Comparison of ENCODE assay signal across 9 cellular contexts in genomic region chr5:95927927-95928723, GRCh38. TPM values are rescaled to one million over a fixed set of nuclear protein-coding genes. Genes with fewer than 3 reads are reported as not detected.
DNase-seq lines count a peak whose midpoint lies in the region; ATAC-seq, FAIRE-seq and TF ChIP-seq lines count a peak whose summit lies in the region.
"Had no signal": no experiment of that assay in that cellular context is flagged by ENCODE, and none has a peak within 500 bp of the region (broad histone marks: within the 10 kb centered on the region; RNA-seq: fewer than 3 reads in every experiment).

No MANE protein-coding gene starts in this region.

- H3K9me3 ChIP-seq in GM12878 (replicated peaks; ENCODE audit: control insufficient read depth, insufficient read depth, low read length), result no peaks in the 10 kb centered on the region; the same call in 1 of the 3 replicates

- H3K79me2 ChIP-seq in GM12878 (ENCODE audit: control insufficient read depth, insufficient read depth, low read length), result peaks cover 68% of the 10 kb centered on the region

- ATAC-seq in GM18498 (IDR thresholded peaks at IDR 0.05; ENCODE audit: unreplicated experiment) (peak; percentile 48), GM19463 (IDR thresholded peaks at IDR 0.05; ENCODE audit: unreplicated experiment) (peak; percentile 46), HG03095 (IDR thresholded peaks at IDR 0.05; ENCODE audit: unreplicated experiment) (peak; percentile 53), GM12878 (peak; percentile 61)

- TF ChIP-seq CTCF in GM12878 (IDR thresholded peaks at IDR 0.05 in 2 of 3, conservative IDR thresholded peaks at IDR 0.05 in 1 of 3; ENCODE audit: control insufficient read depth in 2 of 3, extremely low read depth in 1 of 3, insufficient read depth in 1 of 3, low read depth in 3 of 3, low read length in 3 of 3), result no peak
- no peak for TF ChIP-seq CTCF in brain microvascular endothelial cell (IDR thresholded peaks at IDR 0.05; ENCODE audit: low read depth, low read length, missing control alignments)

- in situ Hi-C loops in GM12878 (cut with MboI), result no loop called here
- in situ Hi-C loops in brain microvascular endothelial cell (cut with HindIII; ENCODE audit: low pct_ligation_motif_present, low sequenced_read_pairs), result no loop called here

- H3K4me3 ChIP-seq in GM12878, result peak overlapping the region; percentile 22
- H3K4me3 ChIP-seq in H7 (ENCODE audit: insufficient read depth, low read depth, low read length), result no peak overlapping the region
- no peak overlapping the region for H3K4me3 ChIP-seq in brain microvascular endothelial cell (ENCODE audit: low read depth, low read length)

- H3K4me1 ChIP-seq in GM12878 (ENCODE audit: control insufficient read depth, insufficient read depth, low read length), result peaks cover 65% of the 10 kb centered on the region

- 0 out of 2 replicates have a peak, but pooled peaks have one; percentile 12 for TF ChIP-seq RAD21 in GM12878 (IDR thresholded peaks at IDR 0.05; ENCODE audit: insufficient read depth, low read depth, low read length)

- H3K4me2 ChIP-seq in GM12878 (ENCODE audit: control insufficient read depth, insufficient read depth), result peak overlapping the region; percentile 91

- no peak for TF ChIP-seq POLR2A in GM12878 (IDR thresholded peaks at IDR 0.05; ENCODE audit: low read depth, low read length)

- peak; percentile 59 for FAIRE-seq in GM12878 (lab: Jason Lieb, UNC)
- FAIRE-seq: endothelial cell of umbilical vein had no signal

- H3K27ac ChIP-seq in GM12878 (ENCODE audit: control insufficient read depth, insufficient read depth) (peak overlapping the region; percentile 91), brain microvascular endothelial cell (no peak overlapping the region)

- BruUV-seq in GM12878 (replicated peaks; lab: Mats Ljungman, UMichigan), result no TSS peak

- POLR2A ChIA-PET in GM12878 (lab: Charles Lee), result interaction anchor here (0.6 to 2.4 kb wide), 10 partner anchors 9 to 66 kb away, joined by 3 to 16 read pairs (median 5); no protein-coding TSS in a partner anchor

- SMC1A ChIA-PET in GM12878 (lab: Charles Lee; ENCODE audit: uncharacterized antibody, unreplicated experiment), result interaction anchor here (0.6 to 2.8 kb wide), 25 partner anchors 8 to 792 kb away, joined by 3 to 36 read pairs (median 7); no protein-coding TSS in a partner anchor

- RAD21 ChIA-PET in GM12878 (lab: Charles Lee; ENCODE audit: unreplicated experiment), result interaction anchor here (0.7 to 2.9 kb wide), 15 partner anchors 8 to 512 kb away, joined by 3 to 36 read pairs (median 8); partner anchors contain the start of gene RHOBTB3

- peak overlapping the region; percentile 4; the same call in 1 of the 2 replicates for H3K9ac ChIP-seq in GM12878 (ENCODE audit: control insufficient read depth, insufficient read depth, low read length)

- no peaks in the 10 kb centered on the region for H4K20me1 ChIP-seq in GM12878 (ENCODE audit: control insufficient read depth, insufficient read depth)

- intact Hi-C loops in GM12878 (cut with micrococcal nuclease; ENCODE audit: unreplicated experiment), result loop anchor here (1.0 to 10.0 kb wide), 5 partner anchors 19 to 507 kb away; partner anchors contain the start of genes ELL2 and PCSK1

- DNase-seq in GM12878 (ENCODE audit: low read depth, low spot score), result peak; percentile 91
- no peak for DNase-seq in epidermal melanocyte (ENCODE audit: insufficient read length, low spot score)
- DNase-seq in NCI-H345 (lab: John Stamatoyannopoulos, UW), result no peak
- no peak for DNase-seq in H7
- DNase-seq in brain microvascular endothelial cell, result no peak

- H3K27me3 ChIP-seq in GM12878 (replicated peaks in 1 of 2; ENCODE audit: control insufficient read depth in 2 of 2, insufficient read depth in 2 of 2, low read length in 1 of 2) (no peaks in the 10 kb centered on the region), H7 (ENCODE audit: control insufficient read depth, insufficient read depth, low read length) (no peaks in the 10 kb centered on the region), brain microvascular endothelial cell (replicated peaks) (no peaks in the 10 kb centered on the region)

- TF ChIP-seq EP300 in GM12878 (IDR thresholded peaks at IDR 0.05; ENCODE audit: borderline replicate concordance in 1 of 2, control insufficient read depth in 1 of 2, low read depth in 2 of 2, low read length in 2 of 2), result peak; percentile 95 to 97

- 2% methylated on average over 6 of the region's 6 CpGs for WGBS in GM12878 (ENCODE audit: insufficient coverage, insufficient replicate concordance, low lambda C conversion rate, missing lambda C conversion rate)

- H3K36me3 ChIP-seq in GM12878 (ENCODE audit: control insufficient read depth in 2 of 2, insufficient read depth in 2 of 2, low read length in 1 of 2) (peaks cover 0 to 3% of the 10 kb centered on the region in 2 experiments; a peak in 2 of 4 replicates), H7 (replicated peaks; ENCODE audit: control insufficient read depth, insufficient read depth, low read length) (no peaks in the 10 kb centered on the region), brain microvascular endothelial cell (replicated peaks) (peaks cover 4% of the 10 kb centered on the region)

- CTCF ChIA-PET in GM12878 (lab: Yijun Ruan, JAX), result interaction anchor here (0.5 to 2.0 kb wide), 10 partner anchors 16 to 409 kb away, joined by 3 to 10 read pairs (median 4); no protein-coding TSS in a partner anchor

- no peak overlapping the region for H2AFZ ChIP-seq in GM12878 (ENCODE audit: control insufficient read depth, low read depth, low read length)

TF ChIP-seq in GM12878, 131 proteins besides CTCF, POLR2A, EP300 and RAD21 (continues in another document):
- TF ChIP-seq NR2C1 (IDR thresholded peaks at IDR 0.05), result no peak
- TF ChIP-seq IRF4 (IDR thresholded peaks at IDR 0.05; ENCODE audit: low read depth, low read length), result peak; percentile 91
- TF ChIP-seq ZSCAN29 (IDR thresholded peaks at IDR 0.05), result 0 out of 2 replicates have a peak, but pooled peaks have one; percentile 17
- TF ChIP-seq POU2F2 (IDR thresholded peaks at IDR 0.05; ENCODE audit: borderline replicate concordance, low read depth, low read length), result peak; percentile 87; the same call in 2 of the 3 replicates
- TF ChIP-seq BCLAF1 (IDR thresholded peaks at IDR 0.05), result no peak
- peak; percentile 99 for TF ChIP-seq IKZF1 (conservative IDR thresholded peaks at IDR 0.05)
- no peak for TF ChIP-seq KAT2A (conservative IDR thresholded peaks at IDR 0.05; ENCODE audit: control insufficient read depth, low read depth, low read length)
- peak; percentile 100 for TF ChIP-seq RELA (IDR thresholded peaks at IDR 0.05; ENCODE audit: borderline replicate concordance, partially characterized antibody)
- TF ChIP-seq CREM (IDR thresholded peaks at IDR 0.05; ENCODE audit: low read depth), result peak; percentile 95
- no peak for TF ChIP-seq ELK1 (IDR thresholded peaks at IDR 0.05; ENCODE audit: low read depth, low read length)

RNA-seq across cellular contexts. Expression of gene ELL2, which starts 33.5 kb away (rescaled TPM):
- total RNA-seq in GM12878 (2013; cell fraction: nucleolus; rRNA removed), result 85.3 and 105 TPM in 2 replicates
- total RNA-seq in GM12878 (2014; rRNA removed) (59.9 and 61.6 TPM in 2 replicates), GM12878 (2014; rRNA removed; fragmentation: Illumina TruSeq; extraction: Trizol) (83.8 and 87.5 TPM in 2 replicates), GM12878 (2021) (76.1 and 76.9 TPM in 2 replicates)
- polyA plus RNA-seq in GM12878 (2011; ENCODE audit: low read depth), result 24.4 TPM
- polyA plus RNA-seq in GM12878 (2011; rRNA removed) (91.4 and 122 TPM in 2 replicates), GM12878 (2014; fragmentation: Illumina TruSeq; extraction: Trizol) (64.9 and 73.3 TPM in 2 replicates), GM12878 (2014; fragmentation: Nextera tagmentation; extraction: Ambion mirVana) (10 to 100 TPM; 24.2 to 34.4 TPM), GM12878 (2014; rRNA removed) (46.4 and 47.7 TPM in 2 replicates), GM12878 (2016; fragmentation: Nextera tagmentation; extraction: Ambion mirVana) (10 to 100 TPM; 50.2 to 53.1 TPM)
- 38.3 and 41.6 TPM in 2 replicates for polyA plus RNA-seq in GM12878 (2011; cell fraction: cytosol; rRNA removed)
- 70.5 and 86.0 TPM in 2 replicates for polyA plus RNA-seq in GM12878 (2011; cell fraction: nucleus; rRNA removed)
- polyA plus RNA-seq in GM12878 (2012), result 32.2 and 37.2 TPM in 2 replicates
- polyA minus RNA-seq in GM12878 (2011; rRNA and poly(A)+ RNA removed), result 110 and 125 TPM in 2 replicates
- polyA minus RNA-seq in GM12878 (2011; cell fraction: cytosol; rRNA and poly(A)+ RNA removed), result 41.3 and 44.8 TPM in 2 replicates
- 172 and 368 TPM in 2 replicates for polyA minus RNA-seq in GM12878 (2011; cell fraction: nucleus; rRNA and poly(A)+ RNA removed)
- 13.9 and 14.4 TPM in 2 replicates for total RNA-seq in H7 (2014; rRNA removed; shearing (Covaris generic))
